Comparison of ENCODE assay signal across 16 cellular contexts in the genomic region with DNA sequence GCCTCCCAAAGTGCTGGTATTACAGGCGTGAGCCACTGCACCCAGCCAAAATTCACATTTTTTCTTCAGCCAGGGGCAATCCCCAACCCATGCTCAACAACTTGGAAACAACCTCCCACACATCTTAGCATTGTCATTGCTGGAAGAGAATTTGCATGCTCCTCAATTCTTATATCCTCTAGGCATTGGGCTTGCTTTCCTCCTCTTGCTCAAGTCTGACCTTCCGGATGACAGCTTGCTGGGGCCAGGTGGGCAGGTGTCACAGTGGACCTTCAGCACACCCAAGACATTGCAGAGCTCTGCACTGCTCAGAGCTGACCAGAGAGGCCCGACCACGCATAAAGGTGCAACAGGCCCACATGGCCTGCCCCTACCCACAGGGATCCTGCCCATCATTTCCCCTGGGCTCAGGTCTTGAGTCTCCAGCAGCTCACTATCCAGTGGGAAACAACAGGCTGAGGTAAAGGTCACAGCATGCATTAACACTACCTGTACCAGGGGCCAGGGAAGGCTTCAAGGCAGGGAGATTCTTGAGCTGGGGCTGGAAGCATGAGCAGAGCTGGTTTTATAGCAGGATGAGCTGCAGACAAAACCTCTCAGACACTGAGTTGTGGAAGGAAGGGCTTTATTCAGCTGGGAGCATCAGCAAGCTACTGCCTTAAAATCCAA. TPM values are rescaled to one million over a fixed set of nuclear protein-coding genes. Genes with fewer than 3 reads are reported as not detected.
A peak's percentile ranks its signal among the peaks of the same experiment; 100 is the strongest.
DNase-seq lines count a peak whose midpoint lies in the region; ATAC-seq, FAIRE-seq and TF ChIP-seq lines count a peak whose summit lies in the region.
"Had no signal": no experiment of that assay in that cellular context is flagged by ENCODE, and none has a peak within 500 bp of the region (broad histone marks: within the 10 kb centered on the region; RNA-seq: fewer than 3 reads in every experiment).

No MANE protein-coding gene starts in this region.

- H2BK20ac ChIP-seq in H1 (ENCODE audit: low read length): no peak overlapping the region

- intact Hi-C loops in sciatic nerve (cut with DNase I): no loop called here

- no peak overlapping the region for H4K8ac ChIP-seq in H1 (ENCODE audit: extremely low read depth, insufficient read depth, low read length)

- no peaks in the 10 kb centered on the region for H3K23me2 ChIP-seq in H1 (ENCODE audit: low read depth, low read length)

- no peak for FAIRE-seq in H1 (lab: Jason Lieb, UNC)

- H3K36me3 Mint-ChIP-seq in activated CD8-positive, alpha-beta memory T cell treated with anti-CD3 and anti-CD28 coated beads, Interleukin-2, amount 10 ng/mL, durations not matched to agents 7 days and 5 days: no peaks in the 10 kb centered on the region
- no peaks in the 10 kb centered on the region for H3K36me3 Mint-ChIP-seq in WTC11
- H3K36me3 Mint-ChIP-seq: brain had no signal

- H2AFZ ChIP-seq in H1 (ENCODE audit: low read length): no peak overlapping the region
- H2AFZ ChIP-seq: hepatocyte had no signal

- H3K4me2 ChIP-seq in H1 (ENCODE audit: insufficient read depth in 1 of 2, low read depth in 2 of 2, low read length in 2 of 2): no peak overlapping the region
- H3K4me2 ChIP-seq: hepatocyte had no signal

- no peak overlapping the region for H3K4me3 ChIP-seq in H1 (ENCODE audit: extremely low read depth in 1 of 4, insufficient read depth in 2 of 4, low read depth in 3 of 4, low read length in 4 of 4)
- H3K4me3 ChIP-seq: hepatocyte, lung, uterus had no signal

- H3K4me3 Mint-ChIP-seq in activated CD8-positive, alpha-beta memory T cell treated with anti-CD3 and anti-CD28 coated beads, Interleukin-2, amount 10 ng/mL, durations not matched to agents 7 days and 5 days: no peak overlapping the region
- no peak overlapping the region for H3K4me3 Mint-ChIP-seq in WTC11
- H3K4me3 Mint-ChIP-seq: activated CD4-positive, alpha-beta T cell treated with anti-CD3 and anti-CD28 coated beads, Interleukin-2, amount 10 ng/mL, durations not matched to agents 24 days and 14 days; brain had no signal

- no peak overlapping the region for H2BK120ac ChIP-seq in H1 (replicated peaks; ENCODE audit: low read depth, low read length)

- H3K9me3 ChIP-seq in H1 (ENCODE audit: insufficient read depth in 2 of 2, low read depth in 1 of 2, low read length in 1 of 2): no peaks in the 10 kb centered on the region
- H3K9me3 ChIP-seq: uterus had no signal

- no peak overlapping the region for H3K23ac ChIP-seq in H1 (ENCODE audit: insufficient read length)

- H4K91ac ChIP-seq in H1 (replicated peaks; ENCODE audit: insufficient read length, low read length): no peak overlapping the region

- H2BK15ac ChIP-seq in H1 (ENCODE audit: low read length): no peak overlapping the region

- H3K56ac ChIP-seq in H1 (replicated peaks; ENCODE audit: insufficient read length, low read depth, low read length): no peak overlapping the region

- CTCF ChIA-PET in H1 (lab: Charles Lee; ENCODE audit: partially characterized antibody): interaction anchor here (0.8 to 0.9 kb wide), 3 partner anchors 19 to 90 kb away, joined by 3 to 4 read pairs (median 3); no protein-coding TSS in a partner anchor
- CTCF ChIA-PET in activated CD8-positive, alpha-beta memory T cell treated with anti-CD3 and anti-CD28 coated beads, Interleukin-2, amount 10 ng/mL, durations not matched to agents 7 days and 5 days (lab: Charles Lee): no interaction called here
- CTCF ChIA-PET in WTC11 (lab: Charles Lee): interaction anchor here (0.7 kb wide), 2 partner anchors 19 to 70 kb away, joined by 3 read pairs; no protein-coding TSS in a partner anchor

- no peaks in the 10 kb centered on the region for H4K20me1 ChIP-seq in H1 (replicated peaks in 1 of 2; ENCODE audit: control insufficient read depth in 1 of 2, insufficient read depth in 2 of 2, low read length in 2 of 2)

- H3K36me3 ChIP-seq in H1 (ENCODE audit: control insufficient read depth in 2 of 4, insufficient read depth in 4 of 4, low read length in 3 of 4): no peaks in the 10 kb centered on the region
- H3K36me3 ChIP-seq: uterus had no signal

- no peaks in the 10 kb centered on the region for H3K27me3 ChIP-seq in H1 (replicated peaks in 1 of 4; ENCODE audit: control insufficient read depth in 3 of 4, extremely low read depth in 1 of 4, insufficient read depth in 3 of 4, low read length in 3 of 4)
- H3K27me3 ChIP-seq: uterus had no signal

- H2BK5ac ChIP-seq in H1 (ENCODE audit: low read depth, low read length): no peak overlapping the region

- H3K9me3 Mint-ChIP-seq in activated CD8-positive, alpha-beta memory T cell treated with anti-CD3 and anti-CD28 coated beads, Interleukin-2, amount 10 ng/mL, durations not matched to agents 7 days and 5 days (ENCODE audit: low read depth): no peaks in the 10 kb centered on the region
- H3K9me3 Mint-ChIP-seq in WTC11: peaks cover 8% of the 10 kb centered on the region; the same call in 1 of the 2 replicates
- H3K9me3 Mint-ChIP-seq: activated CD4-positive, alpha-beta T cell treated with anti-CD3 and anti-CD28 coated beads, Interleukin-2, amount 10 ng/mL, durations not matched to agents 24 days and 14 days; brain had no signal

- ATAC-seq in GM18508 (IDR thresholded peaks at IDR 0.05; ENCODE audit: insufficient read depth, unreplicated experiment) (peak; percentile 34), GM21423 (IDR thresholded peaks at IDR 0.05; ENCODE audit: unreplicated experiment) (peak; percentile 46), HG03039 (IDR thresholded peaks at IDR 0.05; ENCODE audit: unreplicated experiment) (peak; percentile 76), sciatic nerve (no peak), WTC11 (no peak)
- ATAC-seq in activated CD8-positive, alpha-beta memory T cell treated with anti-CD3 and anti-CD28 coated beads, Interleukin-2, amount 10 ng/mL, durations not matched to agents 7 days and 5 days: no peak

- H4K5ac ChIP-seq in H1 (ENCODE audit: insufficient read length, low read depth, low read length): no peak overlapping the region

- H2BK12ac ChIP-seq in H1 (ENCODE audit: low read depth, low read length): 0 out of 2 replicates have a peak overlapping the region, but pooled peaks have one; percentile 27

- no peak overlapping the region for H3K18ac ChIP-seq in H1 (ENCODE audit: extremely low read depth, low read length)

- H3K27me3 Mint-ChIP-seq in activated CD8-positive, alpha-beta memory T cell treated with anti-CD3 and anti-CD28 coated beads, Interleukin-2, amount 10 ng/mL, durations not matched to agents 7 days and 5 days: peaks cover 18% of the 10 kb centered on the region
- H3K27me3 Mint-ChIP-seq in WTC11 (ENCODE audit: low read depth): peaks cover 5% of the 10 kb centered on the region; the same call in 1 of the 2 replicates

- DNase-seq in H1 (ENCODE audit: low read depth in 1 of 2, low spot score in 2 of 2): no peak
- DNase-seq in sciatic nerve (ENCODE audit: low spot score): no peak
- DNase-seq in activated CD8-positive, alpha-beta memory T cell treated with anti-CD3 and anti-CD28 coated beads, Interleukin-2, amount 10 ng/mL, durations not matched to agents 7 days and 5 days: no peak
- no peak for DNase-seq in NCI-H2227 (lab: John Stamatoyannopoulos, UW; ENCODE audit: unreplicated experiment)
- DNase-seq in WTC11 (ENCODE audit: low spot score): no peak
- DNase-seq: activated CD4-positive, alpha-beta T cell treated with anti-CD3 and anti-CD28 coated beads, Interleukin-2, amount 10 ng/mL, durations not matched to agents 24 days and 14 days; DND-41; KBM-7; NCI-H1694 treated with DMSO at 0.1 percent for 48 hours; uterus had no signal

- no peak for TF ChIP-seq POLR2A in H1 (IDR thresholded peaks at IDR 0.05; ENCODE audit: control extremely low read depth in 1 of 2, low read depth in 2 of 2, low read length in 2 of 2)

- no peak overlapping the region for H3K4ac ChIP-seq in H1 (replicated peaks; ENCODE audit: insufficient read length, low read depth, low read length)

- no peak overlapping the region; a peak in 1 of 7 replicates for H3K9ac ChIP-seq in H1 (replicated peaks in 1 of 4; ENCODE audit: extremely low read depth in 1 of 4, low read depth in 3 of 4, low read length in 3 of 4)

- POLR2A ChIA-PET in H1 (lab: Charles Lee; ENCODE audit: partially characterized antibody): no interaction called here
- POLR2A ChIA-PET in WTC11 (lab: Charles Lee): no interaction called here

- TF ChIP-seq RAD21 in H1 (IDR thresholded peaks at IDR 0.05 in 1 of 2, conservative IDR thresholded peaks at IDR 0.05 in 1 of 2; ENCODE audit: low read depth in 2 of 2, low read length in 2 of 2): no peak

- peaks cover 10 to 30% (median 14%) of the 10 kb centered on the region in 4 experiments; a peak in 6 of 7 replicates for H3K4me1 ChIP-seq in H1 (replicated peaks in 1 of 4; ENCODE audit: control insufficient read depth in 3 of 4, insufficient read depth in 4 of 4, low read length in 3 of 4)
- H3K4me1 ChIP-seq: uterus had no signal

- no peak overlapping the region for H3K27ac ChIP-seq in H1 (ENCODE audit: low read depth, low read length)
- H3K27ac ChIP-seq: hepatocyte, uterus had no signal

- no peak overlapping the region for H3K27ac Mint-ChIP-seq in activated CD8-positive, alpha-beta memory T cell treated with anti-CD3 and anti-CD28 coated beads, Interleukin-2, amount 10 ng/mL, durations not matched to agents 7 days and 5 days
- H3K27ac Mint-ChIP-seq in WTC11: no peak overlapping the region
- H3K27ac Mint-ChIP-seq: activated CD4-positive, alpha-beta T cell treated with anti-CD3 and anti-CD28 coated beads, Interleukin-2, amount 10 ng/mL, durations not matched to agents 24 days and 14 days; brain had no signal

- no peaks in the 10 kb centered on the region for H3K4me1 Mint-ChIP-seq in activated CD8-positive, alpha-beta memory T cell treated with anti-CD3 and anti-CD28 coated beads, Interleukin-2, amount 10 ng/mL, durations not matched to agents 7 days and 5 days
- H3K4me1 Mint-ChIP-seq in WTC11: peaks cover 49% of the 10 kb centered on the region
- H3K4me1 Mint-ChIP-seq: activated CD4-positive, alpha-beta T cell treated with anti-CD3 and anti-CD28 coated beads, Interleukin-2, amount 10 ng/mL, durations not matched to agents 24 days and 14 days had no signal

- no peaks in the 10 kb centered on the region for H3K79me2 ChIP-seq in H1 (ENCODE audit: control insufficient read depth in 1 of 2, insufficient read depth in 2 of 2, low read length in 2 of 2)
- H3K79me2 ChIP-seq: hepatocyte had no signal

- TF ChIP-seq EP300 in H1 (IDR thresholded peaks at IDR 0.05; ENCODE audit: borderline replicate concordance in 1 of 2, low read depth in 2 of 2, low read length in 2 of 2): no peak

- 89% methylated on average over 4 of the region's 4 CpGs; no CpG with 5 or more reads in 1 of the 2 experiments for WGBS in H1 (ENCODE audit: extremely low coverage in 1 of 2, insufficient coverage in 1 of 2, insufficient read length in 1 of 2, insufficient replicate concordance in 2 of 2, low coverage in 1 of 2, low lambda C conversion rate in 2 of 2, missing lambda C conversion rate in 1 of 2), 2 experiments

- no peak overlapping the region for H3K14ac ChIP-seq in H1 (ENCODE audit: insufficient read length)

- no peak overlapping the region for H2AK5ac ChIP-seq in H1 (ENCODE audit: low read depth, low read length)

- TF ChIP-seq CTCF in H1 (IDR thresholded peaks at IDR 0.05; ENCODE audit: control extremely low read depth in 1 of 3, insufficient read depth in 1 of 3, low read depth in 1 of 3, low read length in 3 of 3): no peak
- no peak for TF ChIP-seq CTCF in WTC11 (IDR thresholded peaks at IDR 0.05)

- H3K79me1 ChIP-seq in H1 (ENCODE audit: low read depth, low read length): no peaks in the 10 kb centered on the region

RNA-seq across cellular contexts. Expression of a gene that starts 6.8 kb away (rescaled TPM):
- not detected in 2 replicates for total RNA-seq in H1 (2021; fragmentation: NEBNext Ultra II Directional; extraction: Animal tissue kit (Norgen Biotek cat#: 25700))
- polyA plus RNA-seq in H1 (2011; rRNA removed): not detected in 2 replicates
- polyA plus RNA-seq in H1 (2011; cell fraction: cytosol; rRNA removed): not detected
- not detected for polyA plus RNA-seq in H1 (2011; cell fraction: nucleus; rRNA removed)
- not detected in 4 replicates for polyA plus RNA-seq in H1 (2012, experiment 1 of 2)
- not detected for polyA plus RNA-seq in H1 (2012, experiment 2 of 2)
- not detected for polyA plus RNA-seq in H1 (2013, experiment 1 of 2)
- polyA plus RNA-seq in H1 (2013, experiment 2 of 2): not detected
- not detected in 2 replicates for polyA minus RNA-seq in H1 (2011; rRNA and poly(A)+ RNA removed)
- not detected for polyA minus RNA-seq in H1 (2011; cell fraction: cytosol; rRNA and poly(A)+ RNA removed)
- polyA minus RNA-seq in H1 (2011; cell fraction: nucleus; rRNA and poly(A)+ RNA removed): not detected
- total RNA-seq in sciatic nerve (not detected), WTC11 (2021) (not detected in 3 replicates)
- not detected for total RNA-seq in activated CD8-positive, alpha-beta memory T cell treated with anti-CD3 and anti-CD28 coated beads, Interleukin-2, amount 10 ng/mL, durations not matched to agents 7 days and 5 days
- total RNA-seq: activated CD4-positive, alpha-beta T cell treated with anti-CD3 and anti-CD28 coated beads, Interleukin-2, amount 10 ng/mL, durations not matched to agents 24 days and 14 days; lung; uterus had no signal

RNA-seq across cellular contexts. Expression of a gene that starts 27.4 kb away (rescaled TPM):
- total RNA-seq in H1 (2021; fragmentation: NEBNext Ultra II Directional; extraction: Animal tissue kit (Norgen Biotek cat#: 25700)): 87.8 and 97.0 TPM in 2 replicates
- 55.0 and 86.2 TPM in 2 replicates for polyA plus RNA-seq in H1 (2011; rRNA removed)
- 94.9 TPM for polyA plus RNA-seq in H1 (2011; cell fraction: cytosol; rRNA removed)
- polyA plus RNA-seq in H1 (2011; cell fraction: nucleus; rRNA removed): 37.7 TPM
- polyA plus RNA-seq in H1 (2012, experiment 1 of 2): 88.3 to 116 TPM (median 97.3 TPM) in 4 replicates
- polyA plus RNA-seq in H1 (2012, experiment 2 of 2): 40.9 TPM
- 49.9 TPM for polyA plus RNA-seq in H1 (2013, experiment 1 of 2)
- polyA plus RNA-seq in H1 (2013, experiment 2 of 2): 51.0 TPM
- polyA minus RNA-seq in H1 (2011; rRNA and poly(A)+ RNA removed): 87.1 and 104 TPM in 2 replicates
- polyA minus RNA-seq in H1 (2011; cell fraction: cytosol; rRNA and poly(A)+ RNA removed): 34.2 TPM
- polyA minus RNA-seq in H1 (2011; cell fraction: nucleus; rRNA and poly(A)+ RNA removed): 26.1 TPM
- total RNA-seq in sciatic nerve (77.8 TPM), WTC11 (2021) (95.9 to 98.8 TPM (median 97.6 TPM) in 3 replicates)
- total RNA-seq in activated CD8-positive, alpha-beta memory T cell treated with anti-CD3 and anti-CD28 coated beads, Interleukin-2, amount 10 ng/mL, durations not matched to agents 7 days and 5 days: 100 to 1,000 TPM; 110 to 145 TPM

RNA-seq across cellular contexts. Expression of a gene that starts 27.6 kb away (rescaled TPM):
- total RNA-seq in H1 (2021; fragmentation: NEBNext Ultra II Directional; extraction: Animal tissue kit (Norgen Biotek cat#: 25700)): 8.7 and 10.5 TPM in 2 replicates
- 3.9 and 5.6 TPM in 2 replicates for polyA plus RNA-seq in H1 (2011; rRNA removed)
- 5.1 TPM for polyA plus RNA-seq in H1 (2011; cell fraction: cytosol; rRNA removed)
- 16.0 TPM for polyA plus RNA-seq in H1 (2011; cell fraction: nucleus; rRNA removed)
- polyA plus RNA-seq in H1 (2012, experiment 1 of 2): 4.8 to 6.1 TPM (median 5.7 TPM) in 4 replicates
- polyA plus RNA-seq in H1 (2012, experiment 2 of 2): 2.7 TPM
- polyA plus RNA-seq in H1 (2013, experiment 1 of 2): 10.7 TPM
- 11.5 TPM for polyA plus RNA-seq in H1 (2013, experiment 2 of 2)
- polyA minus RNA-seq in H1 (2011; rRNA and poly(A)+ RNA removed): 6.1 and 6.8 TPM in 2 replicates
- polyA minus RNA-seq in H1 (2011; cell fraction: cytosol; rRNA and poly(A)+ RNA removed): 8.8 TPM
- 3.3 TPM for polyA minus RNA-seq in H1 (2011; cell fraction: nucleus; rRNA and poly(A)+ RNA removed)
- 2.0 TPM for total RNA-seq in sciatic nerve
- total RNA-seq in activated CD8-positive, alpha-beta memory T cell treated with anti-CD3 and anti-CD28 coated beads, Interleukin-2, amount 10 ng/mL, durations not matched to agents 7 days and 5 days: 1 to 10 TPM in 1 of 2 experiments, under 1 TPM in 1; 0.37 to 1.6 TPM
- total RNA-seq in WTC11 (2021): 5.0 to 7.2 TPM (median 6.4 TPM) in 3 replicates
- polyA plus RNA-seq: hepatocyte had no signal

RNA-seq across cellular contexts. Expression of a gene that starts 58.6 kb away (rescaled TPM):
- not detected in 2 replicates for total RNA-seq in H1 (2021; fragmentation: NEBNext Ultra II Directional; extraction: Animal tissue kit (Norgen Biotek cat#: 25700))
- not detected in 2 replicates for polyA plus RNA-seq in H1 (2011; rRNA removed)
- polyA plus RNA-seq in H1 (2011; cell fraction: cytosol; rRNA removed): not detected
- not detected for polyA plus RNA-seq in H1 (2011; cell fraction: nucleus; rRNA removed)
- polyA plus RNA-seq in H1 (2012, experiment 1 of 2): 0.07 to 0.14 TPM (median 0.09 TPM) in 4 replicates
- polyA plus RNA-seq in H1 (2012, experiment 2 of 2): not detected
- not detected for polyA plus RNA-seq in H1 (2013, experiment 1 of 2)
- not detected for polyA plus RNA-seq in H1 (2013, experiment 2 of 2)
- polyA minus RNA-seq in H1 (2011; rRNA and poly(A)+ RNA removed): not detected in 2 replicates
- polyA minus RNA-seq in H1 (2011; cell fraction: cytosol; rRNA and poly(A)+ RNA removed): not detected
- polyA minus RNA-seq in H1 (2011; cell fraction: nucleus; rRNA and poly(A)+ RNA removed): not detected
- total RNA-seq in sciatic nerve: not detected
- total RNA-seq in activated CD8-positive, alpha-beta memory T cell treated with anti-CD3 and anti-CD28 coated beads, Interleukin-2, amount 10 ng/mL, durations not matched to agents 7 days and 5 days: not detected
- total RNA-seq in WTC11 (2021): not detected in 3 replicates
- total RNA-seq: activated CD4-positive, alpha-beta T cell treated with anti-CD3 and anti-CD28 coated beads, Interleukin-2, amount 10 ng/mL, durations not matched to agents 24 days and 14 days; hepatocyte; lung; uterus had no signal
- polyA plus RNA-seq: hepatocyte, lung had no signal

Comparison
In these comparisons a context has a peak if more than half of its experiments do, and no peak if none do; other contexts are left out.
1. ATAC-seq: peak in GM18508 (single experiment), GM21423 (single experiment) and HG03039 (single experiment); none in sciatic nerve (single experiment), activated CD8-positive, alpha-beta memory T cell treated with anti-CD3 and anti-CD28 coated beads, Interleukin-2, amount 10 ng/mL, durations not matched to agents 7 days and 5 days (single experiment) and WTC11 (single experiment).